15 cellular contexts compared by ENCODE assay signal in genomic region chr14:89331398-89331797, GRCh38.
DNase-seq lines count a peak whose midpoint lies in the region; ATAC-seq, FAIRE-seq and TF ChIP-seq lines count a peak whose summit lies in the region.
"Had no signal": no experiment of that assay in that cellular context is flagged by ENCODE, and none has a peak within 500 bp of the region (broad histone marks: within the 10 kb centered on the region; RNA-seq: fewer than 3 reads in every experiment).

No MANE protein-coding gene starts in this region.

- no peak overlapping the region for H3K9ac ChIP-seq in OCI-LY3 (ENCODE audit: low read length)
- H3K9ac ChIP-seq in mesendoderm (ENCODE audit: low read length), result no peak overlapping the region

- peak overlapping the region; percentile 47 for H3K4me2 ChIP-seq in OCI-LY3 (ENCODE audit: low read length)
- no peak overlapping the region for H3K4me2 ChIP-seq in mesendoderm (ENCODE audit: low read length)

- H3K36me3 ChIP-seq in OCI-LY3 (replicated peaks; ENCODE audit: low read depth, low read length) (peaks cover 6% of the 10 kb centered on the region), mesendoderm (ENCODE audit: control insufficient read depth, insufficient read depth, low read length) (no peaks in the 10 kb centered on the region)

- H3K27ac ChIP-seq in OCI-LY3 (ENCODE audit: low read length) (peak overlapping the region; percentile 42), mesendoderm (ENCODE audit: low read depth, low read length) (no peak overlapping the region)

- ATAC-seq in GM18517 (IDR thresholded peaks at IDR 0.05; ENCODE audit: unreplicated experiment) (peak; percentile 87), GM21515 (IDR thresholded peaks at IDR 0.05; ENCODE audit: unreplicated experiment) (peak; percentile 88), HG03097 (IDR thresholded peaks at IDR 0.05; ENCODE audit: low FRiP score, unreplicated experiment) (peak; percentile 64)

- H3K23ac ChIP-seq in mesendoderm (ENCODE audit: low read length), result no peak overlapping the region

- H4K20me1 ChIP-seq in OCI-LY3 (ENCODE audit: insufficient read depth, low read length), result no peaks in the 10 kb centered on the region

- DNase-seq in HTR-8/SVneo (ENCODE audit: insufficient read length, low spot score) (no peak), HUDEP-2 (lab: John Stamatoyannopoulos, UW; ENCODE audit: unreplicated experiment in 76 of 76) (no peak), mesendoderm (no peak), activated T-cell treated with anti-CD3 and anti-CD28 coated beads for 4 hours (no peak)
- DNase-seq: activated CD4-positive, alpha-beta T cell treated with anti-CD3 and anti-CD28 coated beads, Interleukin-2, amount 10 ng/mL, durations not matched to agents 7 days and 5 days; anterior cingulate cortex; H9; islet precursor cell; NCI-H1436 treated with DMSO at 0.1 percent for 48 hours; nucleus accumbens had no signal

- peaks cover 4% of the 10 kb centered on the region; the same call in 1 of the 2 replicates for H3K79me2 ChIP-seq in OCI-LY3 (ENCODE audit: low read length)
- peaks cover 29% of the 10 kb centered on the region for H3K79me2 ChIP-seq in mesendoderm (ENCODE audit: control insufficient read depth, insufficient read depth, low read length)

- H3K18ac ChIP-seq in mesendoderm (ENCODE audit: low read length), result no peak overlapping the region

- no peak overlapping the region for H2BK120ac ChIP-seq in mesendoderm (ENCODE audit: low read depth, low read length)

- no peak for FAIRE-seq in HTR-8/SVneo (lab: Jason Lieb, UNC)
- FAIRE-seq: D721Med had no signal

- H3K56ac ChIP-seq in mesendoderm (ENCODE audit: low read length), result no peak overlapping the region

- no peak overlapping the region for H2AFZ ChIP-seq in OCI-LY3 (ENCODE audit: low read depth, low read length)

- TF ChIP-seq CTCF in OCI-LY3 (IDR thresholded peaks at IDR 0.05; ENCODE audit: low read depth, low read length), result no peak

- no peaks in the 10 kb centered on the region for H3K9me3 ChIP-seq in OCI-LY3 (ENCODE audit: insufficient read depth, low read length)

- H3K4ac ChIP-seq in mesendoderm (ENCODE audit: low read depth, low read length), result no peak overlapping the region

- no peak overlapping the region for H4K8ac ChIP-seq in mesendoderm (ENCODE audit: low read depth, low read length)

- WGBS in mesendoderm (ENCODE audit: extremely low coverage, insufficient coverage, low lambda C conversion rate), result no CpG with 5 or more reads among the region's 5 CpGs

- no peaks in the 10 kb centered on the region for H3K27me3 ChIP-seq in OCI-LY3 (ENCODE audit: low read depth, low read length)
- no peaks in the 10 kb centered on the region for H3K27me3 ChIP-seq in mesendoderm (ENCODE audit: insufficient read depth, low read length, poor library complexity)

- H2AK5ac ChIP-seq in mesendoderm (ENCODE audit: low read length), result no peak overlapping the region

- peaks cover 9% of the 10 kb centered on the region for H3K79me1 ChIP-seq in mesendoderm (ENCODE audit: low read length)

- H3K4me3 ChIP-seq in OCI-LY3 (ENCODE audit: low read length) (peak overlapping the region; percentile 13; the same call in 1 of the 2 replicates), mesendoderm (ENCODE audit: low read length) (no peak overlapping the region)

- H3K4me1 ChIP-seq in OCI-LY3 (ENCODE audit: low read length) (peaks cover 21% of the 10 kb centered on the region), mesendoderm (ENCODE audit: control insufficient read depth, low read depth, low read length) (peaks cover under 1% of the 10 kb centered on the region)

- no peak overlapping the region for H4K5ac ChIP-seq in mesendoderm (ENCODE audit: low read length)

- H2BK15ac ChIP-seq in mesendoderm (replicated peaks; ENCODE audit: low read depth), result no peak overlapping the region

- no peak overlapping the region for H2BK5ac ChIP-seq in mesendoderm (ENCODE audit: low read length)
